7 cellular contexts compared by ENCODE assay signal in genomic region chr3:49351521-49352011, GRCh38. TPM values are rescaled to one million over a fixed set of nuclear protein-coding genes. Genes with fewer than 3 reads are reported as not detected.
A peak's percentile ranks its signal among the peaks of the same experiment; 100 is the strongest.
DNase-seq lines count a peak whose midpoint lies in the region.

No MANE protein-coding gene starts in this region.

- peak overlapping the region in 2 of 3 donors; percentile 24 to 52 for H3K27ac Mint-ChIP-seq in IgD-negative memory B cell
- H3K27ac Mint-ChIP-seq in activated T-helper 2 cell treated with anti-CD3 and anti-CD28 coated beads, Interferon-gamma antibody, Interleukin-2, Interleukin-4, amounts not matched to agents 10 μg/mL and 5 μg/mL and 100 μg/mL, durations not matched to agents 14 hours and 24 hours and 36 hours, result peak overlapping the region; percentile 15

- peak overlapping the region in 2 of 4 donors; percentile 46 to 57 for H3K4me3 Mint-ChIP-seq in IgD-negative memory B cell
- no peak overlapping the region for H3K4me3 Mint-ChIP-seq in activated T-helper 2 cell treated with anti-CD3 and anti-CD28 coated beads, Interferon-gamma antibody, Interleukin-2, Interleukin-4, amounts not matched to agents 10 μg/mL and 5 μg/mL and 100 μg/mL, durations not matched to agents 14 hours and 24 hours and 36 hours (ENCODE audit: low read depth)

- H3K27ac ChIP-seq in temporal lobe (ENCODE audit: low read depth, low read length), result peak overlapping the region; percentile 50

- H3K27me3 Mint-ChIP-seq in IgD-negative memory B cell, result no peaks in the 10 kb centered on the region
- no peaks in the 10 kb centered on the region for H3K27me3 Mint-ChIP-seq in activated T-helper 2 cell treated with anti-CD3 and anti-CD28 coated beads, Interferon-gamma antibody, Interleukin-2, Interleukin-4, amounts not matched to agents 10 μg/mL and 5 μg/mL and 100 μg/mL, durations not matched to agents 14 hours and 24 hours and 36 hours (ENCODE audit: low read depth)

- H3K36me3 Mint-ChIP-seq in IgD-negative memory B cell, result peaks cover 5% of the 10 kb centered on the region
- H3K36me3 Mint-ChIP-seq in activated T-helper 2 cell treated with anti-CD3 and anti-CD28 coated beads, Interferon-gamma antibody, Interleukin-2, Interleukin-4, amounts not matched to agents 10 μg/mL and 5 μg/mL and 100 μg/mL, durations not matched to agents 14 hours and 24 hours and 36 hours (ENCODE audit: low read depth), result peaks cover 22% of the 10 kb centered on the region

- intact Hi-C loops in activated T-helper 2 cell treated with anti-CD3 and anti-CD28 coated beads, Interferon-gamma antibody, Interleukin-2, Interleukin-4, amounts not matched to agents 10 μg/mL and 5 μg/mL and 100 μg/mL, durations not matched to agents 14 hours and 24 hours and 36 hours (cut with micrococcal nuclease), result no loop called here

- peaks cover 22 to 26% (median 24%) of the 10 kb centered on the region in 3 donors for H3K4me1 Mint-ChIP-seq in IgD-negative memory B cell
- peaks cover 11% of the 10 kb centered on the region for H3K4me1 Mint-ChIP-seq in activated T-helper 2 cell treated with anti-CD3 and anti-CD28 coated beads, Interferon-gamma antibody, Interleukin-2, Interleukin-4, amounts not matched to agents 10 μg/mL and 5 μg/mL and 100 μg/mL, durations not matched to agents 14 hours and 24 hours and 36 hours (ENCODE audit: low read depth)

- no peaks in the 10 kb centered on the region for H3K9me3 Mint-ChIP-seq in IgD-negative memory B cell
- no peaks in the 10 kb centered on the region for H3K9me3 Mint-ChIP-seq in activated T-helper 2 cell treated with anti-CD3 and anti-CD28 coated beads, Interferon-gamma antibody, Interleukin-2, Interleukin-4, amounts not matched to agents 10 μg/mL and 5 μg/mL and 100 μg/mL, durations not matched to agents 14 hours and 24 hours and 36 hours

- DNase-seq in activated T-helper 2 cell treated with anti-CD3 and anti-CD28 coated beads, Interferon-gamma antibody, Interleukin-2, Interleukin-4, amounts not matched to agents 10 μg/mL and 5 μg/mL and 100 μg/mL, durations not matched to agents 14 hours and 24 hours and 36 hours (ENCODE audit: low spot score), result no peak
- DNase-seq in islet precursor cell (peak; percentile 58), GM19240 (ENCODE audit: insufficient read length, low spot score) (no peak), UCSD-AML1 (lab: John Stamatoyannopoulos, UW; ENCODE audit: unreplicated experiment) (no peak)
- DNase-seq in stimulated activated CD4-positive, alpha-beta T cell treated with anti-CD3 and anti-CD28 coated beads, Interleukin-2, amount 100 ng/mL, for 48 hours, result no peak

RNA-seq across cellular contexts. Expression of gene GPX1, which starts 6.6 kb away (rescaled TPM):
- polyA plus RNA-seq in IgD-negative memory B cell, result 340 TPM
- total RNA-seq in activated T-helper 2 cell treated with anti-CD3 and anti-CD28 coated beads, Interferon-gamma antibody, Interleukin-2, Interleukin-4, amounts not matched to agents 10 μg/mL and 5 μg/mL and 100 μg/mL, durations not matched to agents 14 hours and 24 hours and 36 hours, result 168 and 173 TPM in 2 replicates
- 44.7 TPM for total RNA-seq in temporal lobe

RNA-seq across cellular contexts. Expression of gene USP4, which starts 11.7 kb away (rescaled TPM):
- 55.0 TPM for polyA plus RNA-seq in IgD-negative memory B cell
- 78.6 and 82.7 TPM in 2 replicates for total RNA-seq in activated T-helper 2 cell treated with anti-CD3 and anti-CD28 coated beads, Interferon-gamma antibody, Interleukin-2, Interleukin-4, amounts not matched to agents 10 μg/mL and 5 μg/mL and 100 μg/mL, durations not matched to agents 14 hours and 24 hours and 36 hours
- total RNA-seq in temporal lobe, result 26.3 TPM
